ENCODE assay signal across 8 cellular contexts in the genomic region with DNA sequence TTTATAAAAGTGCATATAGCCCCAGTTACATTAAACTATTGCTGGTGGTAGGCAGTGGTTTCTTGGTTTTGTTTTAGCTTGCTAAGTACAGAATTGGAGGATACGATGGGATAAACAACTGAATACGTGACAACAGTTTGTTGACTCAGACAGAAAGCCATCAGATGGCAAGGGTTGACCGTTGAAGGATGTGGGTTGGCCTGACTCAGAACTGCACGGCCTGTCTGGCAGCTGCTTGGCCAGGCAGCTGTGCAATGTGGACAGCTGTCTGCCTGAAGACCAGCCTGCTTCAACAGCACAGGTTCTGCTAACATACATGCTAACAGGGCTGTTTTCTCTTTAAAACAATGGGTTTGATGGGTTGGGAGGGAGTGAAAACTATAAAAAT.
A peak's percentile ranks its signal among the peaks of the same experiment; 100 is the strongest.
DNase-seq lines count a peak whose midpoint lies in the region; ATAC-seq, FAIRE-seq and TF ChIP-seq lines count a peak whose summit lies in the region.

No MANE protein-coding gene starts in this region.

- peak; percentile 74 for DNase-seq in GM03348 (ENCODE audit: low spot score)
- peak; percentile 61 for DNase-seq in RCC 7860 (ENCODE audit: low spot score)
- peak; percentile 94 for DNase-seq in foreskin fibroblast
- DNase-seq in C1 segment of cervical spinal cord (lab: John Stamatoyannopoulos, UW), result no peak
- no peak for DNase-seq in stimulated activated CD4-positive, alpha-beta T cell treated with anti-CD3 and anti-CD28 coated beads, Interleukin-4, amount 100 ng/mL, for 4 hours
- no peak for DNase-seq in HuH-7 (ENCODE audit: low spot score)

- no peak overlapping the region for H3K4me3 ChIP-seq in foreskin fibroblast (ENCODE audit: low read depth in 1 of 2, low read length in 2 of 2)

- ATAC-seq in GM19328 (IDR thresholded peaks at IDR 0.05; ENCODE audit: unreplicated experiment), result peak; percentile 99
- peak; percentile 99 for ATAC-seq in HG03108 (IDR thresholded peaks at IDR 0.05; ENCODE audit: unreplicated experiment)

- FAIRE-seq in RCC 7860 (lab: Jason Lieb, UNC), result peak; percentile 71

- no peak for TF ChIP-seq CTCF in foreskin fibroblast (IDR thresholded peaks at IDR 0.05; ENCODE audit: low read depth, low read length)

Comparison
In these comparisons a context has a peak if more than half of its experiments do, and no peak if none do; other contexts are left out.
1. DNase-seq: peak in GM03348 (single experiment), RCC 7860 (single experiment) and foreskin fibroblast (2 of 2); none in C1 segment of cervical spinal cord (0 of 14), stimulated activated CD4-positive, alpha-beta T cell treated with anti-CD3 and anti-CD28 coated beads, Interleukin-4, amount 100 ng/mL, for 4 hours (0 of 2) and HuH-7 (single experiment).